Comparison of ENCODE assay signal across 2 cellular contexts in the genomic region with DNA sequence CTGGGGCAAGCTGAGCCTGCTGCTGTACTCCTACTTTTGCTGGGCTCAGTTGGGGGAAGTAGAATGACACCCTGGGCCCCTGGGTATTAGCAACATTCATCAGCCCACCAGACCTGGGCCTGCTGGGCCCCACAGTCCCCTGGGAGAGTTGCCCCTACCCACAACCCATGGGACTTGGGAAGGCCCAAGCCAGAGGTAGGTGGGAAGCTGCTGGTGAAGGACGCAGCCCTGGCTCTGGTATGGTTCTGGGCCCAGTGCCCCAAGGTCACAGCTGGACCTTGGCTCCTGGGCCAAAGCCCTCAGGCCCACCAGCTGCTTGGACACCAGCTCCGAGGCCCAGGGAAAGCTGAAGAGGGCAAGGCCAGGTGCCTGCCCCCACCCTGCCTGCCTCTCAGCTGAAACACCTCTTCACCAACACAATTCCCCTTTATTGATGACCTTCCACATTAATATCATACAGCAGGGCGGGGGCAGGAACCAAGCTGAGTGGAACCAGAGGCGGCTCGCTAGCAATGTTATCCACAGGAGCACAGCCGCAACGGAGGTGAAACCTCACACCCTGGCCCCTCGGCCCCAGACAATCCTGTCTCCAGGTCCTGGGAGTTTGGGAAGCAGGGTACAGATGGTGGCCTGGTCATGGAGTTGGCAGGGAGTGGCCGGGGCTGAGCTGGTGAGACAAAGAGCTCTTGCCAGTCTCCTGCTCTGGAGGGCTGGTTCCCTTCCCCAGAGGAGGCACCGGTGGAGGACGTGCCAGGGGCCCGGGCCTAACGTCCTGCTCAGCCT.
A peak's percentile ranks its signal among the peaks of the same experiment; 100 is the strongest.
TF ChIP-seq lines count a peak whose summit lies in the region.

No MANE protein-coding gene starts in this region.

TF ChIP-seq in HepG2, 621 proteins besides CTCF, POLR2A, EP300 and RAD21 (continues in another document):
- no peak for TF ChIP-seq ZNF101 (CRISPR knock-in tag; IDR thresholded peaks at IDR 0.05; ENCODE audit: borderline replicate concordance, low read depth)
- TF ChIP-seq, protein P1, sequence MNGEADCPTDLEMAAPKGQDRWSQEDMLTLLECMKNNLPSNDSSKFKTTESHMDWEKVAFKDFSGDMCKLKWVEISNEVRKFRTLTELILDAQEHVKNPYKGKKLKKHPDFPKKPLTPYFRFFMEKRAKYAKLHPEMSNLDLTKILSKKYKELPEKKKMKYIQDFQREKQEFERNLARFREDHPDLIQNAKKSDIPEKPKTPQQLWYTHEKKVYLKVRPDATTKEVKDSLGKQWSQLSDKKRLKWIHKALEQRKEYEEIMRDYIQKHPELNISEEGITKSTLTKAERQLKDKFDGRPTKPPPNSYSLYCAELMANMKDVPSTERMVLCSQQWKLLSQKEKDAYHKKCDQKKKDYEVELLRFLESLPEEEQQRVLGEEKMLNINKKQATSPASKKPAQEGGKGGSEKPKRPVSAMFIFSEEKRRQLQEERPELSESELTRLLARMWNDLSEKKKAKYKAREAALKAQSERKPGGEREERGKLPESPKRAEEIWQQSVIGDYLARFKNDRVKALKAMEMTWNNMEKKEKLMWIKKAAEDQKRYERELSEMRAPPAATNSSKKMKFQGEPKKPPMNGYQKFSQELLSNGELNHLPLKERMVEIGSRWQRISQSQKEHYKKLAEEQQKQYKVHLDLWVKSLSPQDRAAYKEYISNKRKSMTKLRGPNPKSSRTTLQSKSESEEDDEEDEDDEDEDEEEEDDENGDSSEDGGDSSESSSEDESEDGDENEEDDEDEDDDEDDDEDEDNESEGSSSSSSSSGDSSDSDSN (CRISPR knock-in tag; IDR thresholded peaks at IDR 0.05): peak; percentile 45
- TF ChIP-seq, protein P2, sequence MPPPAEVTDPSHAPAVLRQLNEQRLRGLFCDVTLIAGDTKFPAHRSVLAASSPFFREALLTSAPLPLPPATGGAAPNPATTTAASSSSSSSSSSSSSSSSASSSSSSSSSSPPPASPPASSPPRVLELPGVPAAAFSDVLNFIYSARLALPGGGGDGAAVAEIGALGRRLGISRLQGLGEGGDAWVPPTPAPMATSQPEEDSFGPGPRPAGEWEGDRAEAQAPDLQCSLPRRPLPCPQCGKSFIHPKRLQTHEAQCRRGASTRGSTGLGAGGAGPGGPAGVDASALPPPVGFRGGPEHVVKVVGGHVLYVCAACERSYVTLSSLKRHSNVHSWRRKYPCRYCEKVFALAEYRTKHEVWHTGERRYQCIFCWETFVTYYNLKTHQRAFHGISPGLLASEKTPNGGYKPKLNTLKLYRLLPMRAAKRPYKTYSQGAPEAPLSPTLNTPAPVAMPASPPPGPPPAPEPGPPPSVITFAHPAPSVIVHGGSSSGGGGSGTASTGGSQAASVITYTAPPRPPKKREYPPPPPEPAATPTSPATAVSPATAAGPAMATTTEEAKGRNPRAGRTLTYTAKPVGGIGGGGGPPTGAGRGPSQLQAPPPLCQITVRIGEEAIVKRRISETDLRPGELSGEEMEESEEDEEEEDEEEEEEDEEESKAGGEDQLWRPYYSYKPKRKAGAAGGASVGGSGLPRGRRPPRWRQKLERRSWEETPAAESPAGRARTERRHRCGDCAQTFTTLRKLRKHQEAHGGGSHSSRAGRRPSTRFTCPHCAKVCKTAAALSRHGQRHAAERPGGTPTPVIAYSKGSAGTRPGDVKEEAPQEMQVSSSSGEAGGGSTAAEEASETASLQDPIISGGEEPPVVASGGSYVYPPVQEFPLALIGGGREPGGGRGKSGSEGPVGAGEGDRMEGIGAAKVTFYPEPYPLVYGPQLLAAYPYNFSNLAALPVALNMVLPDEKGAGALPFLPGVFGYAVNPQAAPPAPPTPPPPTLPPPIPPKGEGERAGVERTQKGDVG (CRISPR knock-in tag; IDR thresholded peaks at IDR 0.05; ENCODE audit: borderline replicate concordance): 0 out of 2 replicates have a peak, but pooled peaks have one; percentile 26
- TF ChIP-seq CENPT (CRISPR knock-in tag; IDR thresholded peaks at IDR 0.05; ENCODE audit: low read depth): no peak
- TF ChIP-seq ZNF883 (CRISPR knock-in tag; IDR thresholded peaks at IDR 0.05; ENCODE audit: not compliant biosample characterization): peak; percentile 16
- no peak for TF ChIP-seq ZNF484 (CRISPR knock-in tag; IDR thresholded peaks at IDR 0.05; ENCODE audit: borderline replicate concordance, low read depth)
- TF ChIP-seq, protein P3, sequence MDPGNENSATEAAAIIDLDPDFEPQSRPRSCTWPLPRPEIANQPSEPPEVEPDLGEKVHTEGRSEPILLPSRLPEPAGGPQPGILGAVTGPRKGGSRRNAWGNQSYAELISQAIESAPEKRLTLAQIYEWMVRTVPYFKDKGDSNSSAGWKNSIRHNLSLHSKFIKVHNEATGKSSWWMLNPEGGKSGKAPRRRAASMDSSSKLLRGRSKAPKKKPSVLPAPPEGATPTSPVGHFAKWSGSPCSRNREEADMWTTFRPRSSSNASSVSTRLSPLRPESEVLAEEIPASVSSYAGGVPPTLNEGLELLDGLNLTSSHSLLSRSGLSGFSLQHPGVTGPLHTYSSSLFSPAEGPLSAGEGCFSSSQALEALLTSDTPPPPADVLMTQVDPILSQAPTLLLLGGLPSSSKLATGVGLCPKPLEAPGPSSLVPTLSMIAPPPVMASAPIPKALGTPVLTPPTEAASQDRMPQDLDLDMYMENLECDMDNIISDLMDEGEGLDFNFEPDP (CRISPR knock-in tag; conservative IDR thresholded peaks at IDR 0.05): 0 out of 2 replicates have a peak, but pooled peaks have one; percentile 23
- no peak for TF ChIP-seq ZNF615 (CRISPR knock-in tag; IDR thresholded peaks at IDR 0.05; ENCODE audit: borderline replicate concordance)
- TF ChIP-seq, protein P4, sequence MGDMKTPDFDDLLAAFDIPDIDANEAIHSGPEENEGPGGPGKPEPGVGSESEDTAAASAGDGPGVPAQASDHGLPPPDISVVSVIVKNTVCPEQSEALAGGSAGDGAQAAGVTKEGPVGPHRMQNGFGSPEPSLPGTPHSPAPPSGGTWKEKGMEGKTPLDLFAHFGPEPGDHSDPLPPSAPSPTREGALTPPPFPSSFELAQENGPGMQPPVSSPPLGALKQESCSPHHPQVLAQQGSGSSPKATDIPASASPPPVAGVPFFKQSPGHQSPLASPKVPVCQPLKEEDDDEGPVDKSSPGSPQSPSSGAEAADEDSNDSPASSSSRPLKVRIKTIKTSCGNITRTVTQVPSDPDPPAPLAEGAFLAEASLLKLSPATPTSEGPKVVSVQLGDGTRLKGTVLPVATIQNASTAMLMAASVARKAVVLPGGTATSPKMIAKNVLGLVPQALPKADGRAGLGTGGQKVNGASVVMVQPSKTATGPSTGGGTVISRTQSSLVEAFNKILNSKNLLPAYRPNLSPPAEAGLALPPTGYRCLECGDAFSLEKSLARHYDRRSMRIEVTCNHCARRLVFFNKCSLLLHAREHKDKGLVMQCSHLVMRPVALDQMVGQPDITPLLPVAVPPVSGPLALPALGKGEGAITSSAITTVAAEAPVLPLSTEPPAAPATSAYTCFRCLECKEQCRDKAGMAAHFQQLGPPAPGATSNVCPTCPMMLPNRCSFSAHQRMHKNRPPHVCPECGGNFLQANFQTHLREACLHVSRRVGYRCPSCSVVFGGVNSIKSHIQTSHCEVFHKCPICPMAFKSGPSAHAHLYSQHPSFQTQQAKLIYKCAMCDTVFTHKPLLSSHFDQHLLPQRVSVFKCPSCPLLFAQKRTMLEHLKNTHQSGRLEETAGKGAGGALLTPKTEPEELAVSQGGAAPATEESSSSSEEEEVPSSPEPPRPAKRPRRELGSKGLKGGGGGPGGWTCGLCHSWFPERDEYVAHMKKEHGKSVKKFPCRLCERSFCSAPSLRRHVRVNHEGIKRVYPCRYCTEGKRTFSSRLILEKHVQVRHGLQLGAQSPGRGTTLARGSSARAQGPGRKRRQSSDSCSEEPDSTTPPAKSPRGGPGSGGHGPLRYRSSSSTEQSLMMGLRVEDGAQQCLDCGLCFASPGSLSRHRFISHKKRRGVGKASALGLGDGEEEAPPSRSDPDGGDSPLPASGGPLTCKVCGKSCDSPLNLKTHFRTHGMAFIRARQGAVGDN (CRISPR knock-in tag; IDR thresholded peaks at IDR 0.05): peak; percentile 23; the same call in 1 of the 2 replicates
- TF ChIP-seq CEBPB (IDR thresholded peaks at IDR 0.05; ENCODE audit: borderline replicate concordance, low read depth, low read length): no peak
- no peak for TF ChIP-seq SP4 (CRISPR knock-in tag; IDR thresholded peaks at IDR 0.05)

TF ChIP-seq in WTC11, 78 proteins besides CTCF, POLR2A, EP300 and RAD21:
- TF ChIP-seq FOXK1 (CRISPR knock-in tag; IDR thresholded peaks at IDR 0.05): no peak
- TF ChIP-seq, protein P5, sequence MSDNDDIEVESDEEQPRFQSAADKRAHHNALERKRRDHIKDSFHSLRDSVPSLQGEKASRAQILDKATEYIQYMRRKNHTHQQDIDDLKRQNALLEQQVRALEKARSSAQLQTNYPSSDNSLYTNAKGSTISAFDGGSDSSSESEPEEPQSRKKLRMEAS (CRISPR knock-in tag; IDR thresholded peaks at IDR 0.05): no peak
- no peak for TF ChIP-seq GABPB1 (CRISPR knock-in tag; IDR thresholded peaks at IDR 0.05)
- no peak for TF ChIP-seq NFYB (CRISPR knock-in tag; conservative IDR thresholded peaks at IDR 0.05; ENCODE audit: low read depth)
- TF ChIP-seq ZBTB21 (CRISPR knock-in tag; IDR thresholded peaks at IDR 0.05; ENCODE audit: borderline replicate concordance): no peak
- TF ChIP-seq, protein P6, sequence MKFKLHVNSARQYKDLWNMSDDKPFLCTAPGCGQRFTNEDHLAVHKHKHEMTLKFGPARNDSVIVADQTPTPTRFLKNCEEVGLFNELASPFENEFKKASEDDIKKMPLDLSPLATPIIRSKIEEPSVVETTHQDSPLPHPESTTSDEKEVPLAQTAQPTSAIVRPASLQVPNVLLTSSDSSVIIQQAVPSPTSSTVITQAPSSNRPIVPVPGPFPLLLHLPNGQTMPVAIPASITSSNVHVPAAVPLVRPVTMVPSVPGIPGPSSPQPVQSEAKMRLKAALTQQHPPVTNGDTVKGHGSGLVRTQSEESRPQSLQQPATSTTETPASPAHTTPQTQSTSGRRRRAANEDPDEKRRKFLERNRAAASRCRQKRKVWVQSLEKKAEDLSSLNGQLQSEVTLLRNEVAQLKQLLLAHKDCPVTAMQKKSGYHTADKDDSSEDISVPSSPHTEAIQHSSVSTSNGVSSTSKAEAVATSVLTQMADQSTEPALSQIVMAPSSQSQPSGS (CRISPR knock-in tag; IDR thresholded peaks at IDR 0.05; ENCODE audit: borderline replicate concordance, low read depth): no peak
- TF ChIP-seq FOXP1 (CRISPR knock-in tag; IDR thresholded peaks at IDR 0.05; ENCODE audit: borderline replicate concordance): no peak
- no peak for TF ChIP-seq ZNF121 (CRISPR knock-in tag; IDR thresholded peaks at IDR 0.05)
- TF ChIP-seq, protein P7, sequence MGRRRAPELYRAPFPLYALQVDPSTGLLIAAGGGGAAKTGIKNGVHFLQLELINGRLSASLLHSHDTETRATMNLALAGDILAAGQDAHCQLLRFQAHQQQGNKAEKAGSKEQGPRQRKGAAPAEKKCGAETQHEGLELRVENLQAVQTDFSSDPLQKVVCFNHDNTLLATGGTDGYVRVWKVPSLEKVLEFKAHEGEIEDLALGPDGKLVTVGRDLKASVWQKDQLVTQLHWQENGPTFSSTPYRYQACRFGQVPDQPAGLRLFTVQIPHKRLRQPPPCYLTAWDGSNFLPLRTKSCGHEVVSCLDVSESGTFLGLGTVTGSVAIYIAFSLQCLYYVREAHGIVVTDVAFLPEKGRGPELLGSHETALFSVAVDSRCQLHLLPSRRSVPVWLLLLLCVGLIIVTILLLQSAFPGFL (CRISPR knock-in tag; IDR thresholded peaks at IDR 0.05; ENCODE audit: borderline replicate concordance): no peak
- no peak for TF ChIP-seq NR2C2 (CRISPR knock-in tag; IDR thresholded peaks at IDR 0.05)
